In genomic region chr16:81444448-81445121, GRCh38 we compare ENCODE assay signal across 9 cellular contexts. TPM values are rescaled to one million over a fixed set of nuclear protein-coding genes. Genes with fewer than 3 reads are reported as not detected.
DNase-seq lines count a peak whose midpoint lies in the region; ATAC-seq, FAIRE-seq and TF ChIP-seq lines count a peak whose summit lies in the region.
"Had no signal": no experiment of that assay in that cellular context is flagged by ENCODE, and none has a peak within 500 bp of the region (broad histone marks: within the 10 kb centered on the region; RNA-seq: fewer than 3 reads in every experiment).

CMIP (plus strand) TSS chr16:81444808.

- peak within 1 kb of the TSS; percentile 91 for H3K4me3 Mint-ChIP-seq in activated CD8-positive, alpha-beta memory T cell treated with anti-CD3 and anti-CD28 coated beads, Interleukin-2, amount 10 ng/mL, durations not matched to agents 7 days and 5 days

- CTCF ChIA-PET in activated CD8-positive, alpha-beta memory T cell treated with anti-CD3 and anti-CD28 coated beads, Interleukin-2, amount 10 ng/mL, durations not matched to agents 7 days and 5 days (lab: Charles Lee) = interaction anchor here (0.8 kb wide), 1 partner anchor 10 kb away, joined by 3 read pairs; no protein-coding TSS in a partner anchor
- CTCF ChIA-PET in H1 (lab: Charles Lee; ENCODE audit: partially characterized antibody) = no interaction called here

- H3K9ac ChIP-seq in H1 (replicated peaks in 1 of 4; ENCODE audit: extremely low read depth in 1 of 4, low read depth in 3 of 4, low read length in 3 of 4) = peak within 1 kb of the TSS; percentile 68 to 85 (median 76); a peak in 6 of 7 replicates
- peak within 1 kb of the TSS; percentile 95 for H3K9ac ChIP-seq in mesenchymal stem cell (ENCODE audit: low read length)

- peak within 1 kb of the TSS; percentile 52; the same call in 1 of the 2 replicates for H2BK5ac ChIP-seq in H1 (ENCODE audit: low read depth, low read length)
- peak within 1 kb of the TSS; percentile 53 for H2BK5ac ChIP-seq in mesenchymal stem cell (ENCODE audit: low read depth, low read length, poor library complexity, severe bottlenecking)

- H3K9me3 Mint-ChIP-seq in activated CD8-positive, alpha-beta memory T cell treated with anti-CD3 and anti-CD28 coated beads, Interleukin-2, amount 10 ng/mL, durations not matched to agents 7 days and 5 days (ENCODE audit: low read depth) = no peaks in the 10 kb centered on the region

- H2BK15ac ChIP-seq in H1 (ENCODE audit: low read length) (no peak within 1 kb of the TSS), mesenchymal stem cell (ENCODE audit: low read depth, poor library complexity, severe bottlenecking) (peak within 1 kb of the TSS; percentile 92)

- H3K14ac ChIP-seq in H1 (ENCODE audit: insufficient read length) (no peak within 1 kb of the TSS), mesenchymal stem cell (ENCODE audit: low read length in 2 of 2) (peak within 1 kb of the TSS; percentile 59 to 95)

- POLR2A ChIA-PET in H1 (lab: Charles Lee; ENCODE audit: partially characterized antibody) = interaction anchor here (1.6 to 1.8 kb wide), 2 partner anchors 14 to 285 kb away, joined by 3 to 4 read pairs; no protein-coding TSS in a partner anchor

- peak; percentile 36 for ATAC-seq in GM18873 (IDR thresholded peaks at IDR 0.05; ENCODE audit: low FRiP score, unreplicated experiment)
- peak; percentile 74 for ATAC-seq in HG03108 (IDR thresholded peaks at IDR 0.05; ENCODE audit: unreplicated experiment)
- ATAC-seq in activated CD8-positive, alpha-beta memory T cell treated with anti-CD3 and anti-CD28 coated beads, Interleukin-2, amount 10 ng/mL, durations not matched to agents 7 days and 5 days = peak; percentile 85

- H4K20me1 ChIP-seq in H1 (replicated peaks in 1 of 2; ENCODE audit: control insufficient read depth in 1 of 2, insufficient read depth in 2 of 2, low read length in 2 of 2) = peaks cover 14 to 21% of the 10 kb centered on the region in 2 experiments

- H3K23ac ChIP-seq in H1 (ENCODE audit: insufficient read length) (no peak within 1 kb of the TSS), mesenchymal stem cell (ENCODE audit: low read length in 2 of 2) (peak within 1 kb of the TSS in 1 of 2 experiments; percentile 87)

- H3K56ac ChIP-seq in H1 (replicated peaks; ENCODE audit: insufficient read length, low read depth, low read length) = no peak within 1 kb of the TSS

- no peak for TF ChIP-seq RAD21 in H1 (IDR thresholded peaks at IDR 0.05 in 1 of 2, conservative IDR thresholded peaks at IDR 0.05 in 1 of 2; ENCODE audit: low read depth in 2 of 2, low read length in 2 of 2)

- H2BK12ac ChIP-seq in H1 (ENCODE audit: low read depth, low read length) (peak within 1 kb of the TSS; percentile 84), mesenchymal stem cell (ENCODE audit: low read length in 2 of 2) (peak within 1 kb of the TSS in 1 of 2 experiments; percentile 68)

- H3K27me3 ChIP-seq in H1 (replicated peaks in 1 of 4; ENCODE audit: control insufficient read depth in 3 of 4, extremely low read depth in 1 of 4, insufficient read depth in 3 of 4, low read length in 3 of 4) = peaks cover 0 to 3% (median 1%) of the 10 kb centered on the region in 4 experiments; a peak in 3 of 7 replicates
- peaks cover 24 to 26% of the 10 kb centered on the region in 2 experiments for H3K27me3 ChIP-seq in mesenchymal stem cell (ENCODE audit: control insufficient read depth in 1 of 2, insufficient read depth in 1 of 2, low read length in 2 of 2)

- H2AFZ ChIP-seq in H1 (ENCODE audit: low read length) (no peak within 1 kb of the TSS), mesenchymal stem cell (ENCODE audit: low read depth, low read length) (peak within 1 kb of the TSS; percentile 30)

- H3K79me1 ChIP-seq in H1 (ENCODE audit: low read depth, low read length) (peaks cover 17% of the 10 kb centered on the region), mesenchymal stem cell (replicated peaks; ENCODE audit: low read length, poor library complexity, severe bottlenecking) (peaks cover 11% of the 10 kb centered on the region)

- H3K36me3 ChIP-seq in H1 (ENCODE audit: control insufficient read depth in 2 of 4, insufficient read depth in 4 of 4, low read length in 3 of 4) (no peaks in the 10 kb centered on the region), mesenchymal stem cell (ENCODE audit: control insufficient read depth in 1 of 2, insufficient read depth in 2 of 2, low read depth in 1 of 2, low read length in 2 of 2) (peaks cover 0 to 3% of the 10 kb centered on the region in 2 experiments)

- H2BK20ac ChIP-seq in H1 (ENCODE audit: low read length) = no peak within 1 kb of the TSS

- H4K8ac ChIP-seq in H1 (ENCODE audit: extremely low read depth, insufficient read depth, low read length) (peak within 1 kb of the TSS; percentile 91), mesenchymal stem cell (ENCODE audit: low read length) (peak within 1 kb of the TSS; percentile 77)

- peak within 1 kb of the TSS; percentile 84 for H3K27ac Mint-ChIP-seq in activated CD8-positive, alpha-beta memory T cell treated with anti-CD3 and anti-CD28 coated beads, Interleukin-2, amount 10 ng/mL, durations not matched to agents 7 days and 5 days

- H3K4me1 Mint-ChIP-seq in activated CD8-positive, alpha-beta memory T cell treated with anti-CD3 and anti-CD28 coated beads, Interleukin-2, amount 10 ng/mL, durations not matched to agents 7 days and 5 days = peaks cover 51% of the 10 kb centered on the region

- peaks cover 24 to 45% of the 10 kb centered on the region in 2 experiments for H3K79me2 ChIP-seq in H1 (ENCODE audit: control insufficient read depth in 1 of 2, insufficient read depth in 2 of 2, low read length in 2 of 2)

- H3K4me3 ChIP-seq in AG10803 (ENCODE audit: low read length) (peak within 1 kb of the TSS; percentile 84), H1 (ENCODE audit: extremely low read depth in 1 of 4, insufficient read depth in 2 of 4, low read depth in 3 of 4, low read length in 4 of 4) (peak within 1 kb of the TSS; percentile 46 to 79 (median 78)), mesenchymal stem cell (ENCODE audit: insufficient read depth in 1 of 2, low read depth in 1 of 2, low read length in 2 of 2) (peak within 1 kb of the TSS; percentile 79 to 91)

- no peak within 1 kb of the TSS for H2BK120ac ChIP-seq in H1 (replicated peaks; ENCODE audit: low read depth, low read length)
- H2BK120ac ChIP-seq in mesenchymal stem cell (ENCODE audit: low read depth, low read length) = peak within 1 kb of the TSS; percentile 52

- no peak for TF ChIP-seq CTCF in AG10803 (conservative IDR thresholded peaks at IDR 0.05; ENCODE audit: low read length)
- no peak for TF ChIP-seq CTCF in H1 (IDR thresholded peaks at IDR 0.05; ENCODE audit: control extremely low read depth in 1 of 3, insufficient read depth in 1 of 3, low read depth in 1 of 3, low read length in 3 of 3)

- H3K27ac ChIP-seq in H1 (ENCODE audit: low read depth, low read length) = no peak within 1 kb of the TSS
- H3K27ac ChIP-seq in mesenchymal stem cell (ENCODE audit: low read length, poor library complexity, severe bottlenecking) = peak within 1 kb of the TSS; percentile 35

- H3K18ac ChIP-seq in H1 (ENCODE audit: extremely low read depth, low read length) (peak within 1 kb of the TSS; percentile 82), mesenchymal stem cell (ENCODE audit: low read depth in 1 of 2, low read length in 2 of 2) (peak within 1 kb of the TSS; percentile 87 to 88)

- H3K4me2 ChIP-seq in H1 (ENCODE audit: insufficient read depth in 1 of 2, low read depth in 2 of 2, low read length in 2 of 2) (peak within 1 kb of the TSS; percentile 85 to 98), mesenchymal stem cell (ENCODE audit: low read length, poor library complexity, severe bottlenecking) (peak within 1 kb of the TSS; percentile 97)

- H3K36me3 Mint-ChIP-seq in activated CD8-positive, alpha-beta memory T cell treated with anti-CD3 and anti-CD28 coated beads, Interleukin-2, amount 10 ng/mL, durations not matched to agents 7 days and 5 days = peaks cover 14% of the 10 kb centered on the region

- H4K91ac ChIP-seq in H1 (replicated peaks; ENCODE audit: insufficient read length, low read length) (peak within 1 kb of the TSS; percentile 67), mesenchymal stem cell (ENCODE audit: low read length) (peak within 1 kb of the TSS; percentile 74)

- H2AK5ac ChIP-seq in H1 (ENCODE audit: low read depth, low read length) = peak within 1 kb of the TSS; percentile 89; the same call in 1 of the 2 replicates
- peak within 1 kb of the TSS; percentile 77 for H2AK5ac ChIP-seq in mesenchymal stem cell (ENCODE audit: low read length, severe bottlenecking)

- peak; percentile 78 for DNase-seq in AG10803 (ENCODE audit: low read depth)
- DNase-seq in NOMO-1 treated with DMSO at 0.1 percent for 48 hours (lab: John Stamatoyannopoulos, UW; ENCODE audit: unreplicated experiment) = peak; percentile 75
- DNase-seq in activated CD8-positive, alpha-beta memory T cell treated with anti-CD3 and anti-CD28 coated beads, Interleukin-2, amount 10 ng/mL, durations not matched to agents 7 days and 5 days = peak; percentile 85
- peak; percentile 34 to 90 for DNase-seq in H1 (ENCODE audit: low read depth in 1 of 2, low spot score in 2 of 2)
- DNase-seq in mesenchymal stem cell = peak; percentile 78
- peak; percentile 67 for DNase-seq in stimulated activated CD8-positive, alpha-beta memory T cell treated with anti-CD3 and anti-CD28 coated beads, Interleukin-12 subunit alpha, Interleukin-12 subunit beta, amount 100 ng/mL, for 4 hours (ENCODE audit: low read depth)

- peak within 1 kb of the TSS; percentile 18 for H4K5ac ChIP-seq in H1 (ENCODE audit: insufficient read length, low read depth, low read length)

- H3K4me1 ChIP-seq in H1 (replicated peaks in 1 of 4; ENCODE audit: control insufficient read depth in 3 of 4, insufficient read depth in 4 of 4, low read length in 3 of 4) (peaks cover 3 to 33% (median 19%) of the 10 kb centered on the region in 4 experiments), mesenchymal stem cell (ENCODE audit: control insufficient read depth, insufficient read depth, low read depth, low read length) (peaks cover 27% of the 10 kb centered on the region)

- no peaks in the 10 kb centered on the region for H3K9me3 ChIP-seq in H1 (ENCODE audit: insufficient read depth in 2 of 2, low read depth in 1 of 2, low read length in 1 of 2)
- no peaks in the 10 kb centered on the region for H3K9me3 ChIP-seq in mesenchymal stem cell (ENCODE audit: control insufficient read depth, low read length)

- WGBS in H1 (ENCODE audit: extremely low coverage in 1 of 2, insufficient coverage in 1 of 2, insufficient read length in 1 of 2, insufficient replicate concordance in 2 of 2, low coverage in 1 of 2, low lambda C conversion rate in 2 of 2, missing lambda C conversion rate in 1 of 2), 2 experiments = no CpG with 5 or more reads among the region's 114 CpGs
- 0% methylated on average over 9 of the region's 114 CpGs for WGBS in mesenchymal stem cell

- peaks cover 26% of the 10 kb centered on the region for H3K27me3 Mint-ChIP-seq in activated CD8-positive, alpha-beta memory T cell treated with anti-CD3 and anti-CD28 coated beads, Interleukin-2, amount 10 ng/mL, durations not matched to agents 7 days and 5 days

- no peak for TF ChIP-seq POLR2A in H1 (IDR thresholded peaks at IDR 0.05; ENCODE audit: control extremely low read depth in 1 of 2, low read depth in 2 of 2, low read length in 2 of 2)

- peaks cover 13% of the 10 kb centered on the region; the same call in 1 of the 2 replicates for H3K23me2 ChIP-seq in H1 (ENCODE audit: low read depth, low read length)

- H3K4ac ChIP-seq in H1 (replicated peaks; ENCODE audit: insufficient read length, low read depth, low read length) = no peak within 1 kb of the TSS
- H3K4ac ChIP-seq in mesenchymal stem cell (ENCODE audit: low read depth in 1 of 2, low read length in 2 of 2) = peak within 1 kb of the TSS in 1 of 2 experiments; percentile 83

- TF ChIP-seq EP300 in H1 (IDR thresholded peaks at IDR 0.05; ENCODE audit: borderline replicate concordance in 1 of 2, low read depth in 2 of 2, low read length in 2 of 2) = no peak

- no peak for FAIRE-seq in H1 (lab: Jason Lieb, UNC)
- FAIRE-seq: TTC549 had no signal

RNA-seq across cellular contexts. Expression of gene CMIP, which starts in this region (rescaled TPM):
- 10 to 100 TPM; 77.4 to 98.8 TPM for total RNA-seq in activated CD8-positive, alpha-beta memory T cell treated with anti-CD3 and anti-CD28 coated beads, Interleukin-2, amount 10 ng/mL, durations not matched to agents 7 days and 5 days
- total RNA-seq in H1 (2021; fragmentation: NEBNext Ultra II Directional; extraction: Animal tissue kit (Norgen Biotek cat#: 25700)) = 53.2 and 62.0 TPM in 2 replicates
- polyA plus RNA-seq in H1 (2011; rRNA removed) = 7.9 and 21.2 TPM in 2 replicates
- polyA plus RNA-seq in H1 (2011; cell fraction: cytosol; rRNA removed) = 7.9 TPM
- 27.3 TPM for polyA plus RNA-seq in H1 (2011; cell fraction: nucleus; rRNA removed)
- 44.6 to 50.3 TPM (median 45.5 TPM) in 4 replicates for polyA plus RNA-seq in H1 (2012, experiment 1 of 2)
- polyA plus RNA-seq in H1 (2012, experiment 2 of 2) = 28.6 TPM
- 36.4 TPM for polyA plus RNA-seq in H1 (2013, experiment 1 of 2)
- 34.4 TPM for polyA plus RNA-seq in H1 (2013, experiment 2 of 2)
- polyA minus RNA-seq in H1 (2011; rRNA and poly(A)+ RNA removed) = 20.8 and 26.6 TPM in 2 replicates
- polyA minus RNA-seq in H1 (2011; cell fraction: cytosol; rRNA and poly(A)+ RNA removed) = 35.2 TPM
- polyA minus RNA-seq in H1 (2011; cell fraction: nucleus; rRNA and poly(A)+ RNA removed) = 37.7 TPM
- polyA plus RNA-seq in mesenchymal stem cell (2013, experiment 1 of 2) = 34.5 TPM
- polyA plus RNA-seq in mesenchymal stem cell (2013, experiment 2 of 2) = 34.1 TPM
